13 cellular contexts compared by ENCODE assay signal in the genomic region with DNA sequence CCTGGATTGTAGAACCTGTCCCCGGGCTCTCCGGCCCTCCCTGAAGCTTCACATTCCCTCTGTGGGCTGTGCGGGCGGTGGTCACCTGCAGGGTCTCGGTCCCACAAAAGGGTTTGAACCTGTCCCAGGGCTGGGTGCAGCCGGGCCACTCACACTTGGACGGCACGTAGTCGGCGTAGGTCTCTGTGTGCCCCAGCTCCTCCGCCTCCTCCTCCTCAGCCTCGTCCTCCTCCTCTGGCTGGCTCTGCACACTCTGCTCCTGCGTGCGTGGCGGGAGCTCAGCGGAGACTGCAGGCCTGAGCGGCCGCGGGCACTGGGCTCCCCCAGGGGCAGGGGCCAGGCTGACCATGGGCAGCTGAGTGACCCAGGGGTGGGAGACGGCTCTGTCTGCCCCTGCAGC. TPM values are rescaled to one million over a fixed set of nuclear protein-coding genes. Genes with fewer than 3 reads are reported as not detected.
A peak's percentile ranks its signal among the peaks of the same experiment; 100 is the strongest.
DNase-seq lines count a peak whose midpoint lies in the region.
"Had no signal": no experiment of that assay in that cellular context is flagged by ENCODE, and none has a peak within 500 bp of the region (broad histone marks: within the 10 kb centered on the region; RNA-seq: fewer than 3 reads in every experiment).

No MANE protein-coding gene starts in this region.

- no peaks in the 10 kb centered on the region for H3K9me3 Mint-ChIP-seq in dendritic cell treated with granulocyte-macrophage colony-stimulating factor and Interleukin-4, amounts not matched to agents 40 ng/mL and 50 ng/mL, for 4 days

- H3K4me1 Mint-ChIP-seq in dendritic cell treated with granulocyte-macrophage colony-stimulating factor and Interleukin-4, amounts not matched to agents 40 ng/mL and 50 ng/mL, for 4 days (ENCODE audit: low read depth), result peaks cover 63% of the 10 kb centered on the region

- H3K36me3 ChIP-seq in BLaER1, result peaks cover 97% of the 10 kb centered on the region
- H3K36me3 ChIP-seq in NT2/D1 (ENCODE audit: insufficient read depth, insufficient read length, low read length), result peaks cover 88% of the 10 kb centered on the region

- intact Hi-C loops in dendritic cell treated with granulocyte-macrophage colony-stimulating factor and Interleukin-4, amounts not matched to agents 40 ng/mL and 50 ng/mL, for 4 days (cut with micrococcal nuclease), result no loop called here
- intact Hi-C loops in posterior vena cava (cut with DNase I), result no loop called here

- H3K9ac ChIP-seq in BLaER1 (no peak overlapping the region), NT2/D1 (ENCODE audit: insufficient read length, low read depth) (peak overlapping the region; percentile 61)

- no peak overlapping the region for H3K4me3 ChIP-seq in BLaER1
- no peak overlapping the region for H3K4me3 ChIP-seq in NT2/D1 (ENCODE audit: insufficient read length, low read depth)
- H3K4me3 ChIP-seq: Peyer's patch, SK-N-MC had no signal

- H3K27me3 ChIP-seq in BLaER1 (no peaks in the 10 kb centered on the region), NT2/D1 (ENCODE audit: insufficient read depth, insufficient read length) (no peaks in the 10 kb centered on the region)
- H3K27me3 ChIP-seq: Peyer's patch had no signal

- H3K36me3 Mint-ChIP-seq in dendritic cell treated with granulocyte-macrophage colony-stimulating factor and Interleukin-4, amounts not matched to agents 40 ng/mL and 50 ng/mL, for 4 days (ENCODE audit: low read depth), result peaks cover 97% of the 10 kb centered on the region

- H4K20me1 ChIP-seq in BLaER1, result peaks cover 53% of the 10 kb centered on the region

- H3K9me3 ChIP-seq in BLaER1 (no peaks in the 10 kb centered on the region), NT2/D1 (ENCODE audit: insufficient read depth, low read length) (no peaks in the 10 kb centered on the region)
- H3K9me3 ChIP-seq: Peyer's patch had no signal

- H3K27me3 Mint-ChIP-seq in dendritic cell treated with granulocyte-macrophage colony-stimulating factor and Interleukin-4, amounts not matched to agents 40 ng/mL and 50 ng/mL, for 4 days, result no peaks in the 10 kb centered on the region

- DNase-seq in NT2/D1 (ENCODE audit: low read depth, low spot score) (no peak), posterior vena cava (ENCODE audit: low spot score) (peak; percentile 82), Ammon's horn (ENCODE audit: low spot score) (no peak), GF-D8 (lab: John Stamatoyannopoulos, UW) (no peak), NCI-H1092 (lab: John Stamatoyannopoulos, UW) (no peak)
- DNase-seq: NCI-H1436 treated with DMSO at 0.1 percent for 48 hours, NCI-H2029, NCI-H524 treated with DMSO at 0.1 percent for 48 hours had no signal

- no peak overlapping the region for H3K4me3 Mint-ChIP-seq in dendritic cell treated with granulocyte-macrophage colony-stimulating factor and Interleukin-4, amounts not matched to agents 40 ng/mL and 50 ng/mL, for 4 days

- H3K4me2 ChIP-seq in BLaER1, result no peak overlapping the region

- peak overlapping the region; percentile 88 for H3K27ac Mint-ChIP-seq in dendritic cell treated with granulocyte-macrophage colony-stimulating factor and Interleukin-4, amounts not matched to agents 40 ng/mL and 50 ng/mL, for 4 days

- peak overlapping the region; percentile 22; the same call in 1 of the 2 replicates for H3K27ac ChIP-seq in BLaER1
- H3K27ac ChIP-seq: C4-2B, SK-N-MC had no signal

- peaks cover 19% of the 10 kb centered on the region for H3K4me1 ChIP-seq in BLaER1
- H3K4me1 ChIP-seq in NT2/D1 (ENCODE audit: insufficient read depth, insufficient read length), result peaks cover 13% of the 10 kb centered on the region
- H3K4me1 ChIP-seq: Peyer's patch had no signal

RNA-seq across cellular contexts. Expression of a gene that starts 19.6 kb away (rescaled TPM):
- 100 to 1,000 TPM; 176 to 193 TPM for total RNA-seq in posterior vena cava

RNA-seq across cellular contexts. Expression of a gene that starts 28.2 kb away (rescaled TPM):
- 100 to 1,000 TPM in 1 of 2 donors, 10 to 100 TPM in 1; 89.9 to 105 TPM for total RNA-seq in posterior vena cava

RNA-seq across cellular contexts. Expression of a gene that starts 50.7 kb away (rescaled TPM):
- total RNA-seq in posterior vena cava, result 10 to 100 TPM; 63.5 to 71.0 TPM

RNA-seq across cellular contexts. Expression of a gene that starts 56.4 kb away (rescaled TPM):
- 10 to 100 TPM in 1 of 2 donors, 1 to 10 TPM in 1; 10.0 to 26.8 TPM for total RNA-seq in posterior vena cava
